14 cellular contexts compared by ENCODE assay signal in genomic region chr11:28701760-28702449, GRCh38.
DNase-seq lines count a peak whose midpoint lies in the region; FAIRE-seq and TF ChIP-seq lines count a peak whose summit lies in the region.
"Had no signal": no experiment of that assay in that cellular context is flagged by ENCODE, and none has a peak within 500 bp of the region (broad histone marks: within the 10 kb centered on the region; RNA-seq: fewer than 3 reads in every experiment).

No MANE protein-coding gene starts in this region.

- no peak overlapping the region for H3K4me3 Mint-ChIP-seq in immature natural killer cell
- H3K4me3 Mint-ChIP-seq: activated naive CD4-positive, alpha-beta T cell treated with anti-CD3 and anti-CD28 coated beads for 36 hours had no signal

- H3K9me3 Mint-ChIP-seq in immature natural killer cell = peaks cover 3 to 23% (median 15%) of the 10 kb centered on the region in 6 donors

- no peaks in the 10 kb centered on the region for H3K4me1 Mint-ChIP-seq in immature natural killer cell

- H3K9me3 ChIP-seq in A673 (ENCODE audit: low read depth, low read length, poor library complexity, severe bottlenecking) = no peaks in the 10 kb centered on the region
- H3K9me3 ChIP-seq: transverse colon had no signal

- DNase-seq in A673 (ENCODE audit: low spot score) (peak; percentile 87), HTR-8/SVneo (ENCODE audit: insufficient read length, low spot score) (peak; percentile 47), SW 1271 (lab: John Stamatoyannopoulos, UW) (peak; percentile 70 to 91), foreskin melanocyte (peak; percentile 29), SKM-1 (lab: John Stamatoyannopoulos, UW; ENCODE audit: unreplicated experiment) (no peak), DMS153 (lab: John Stamatoyannopoulos, UW) (no peak), immature natural killer cell (no peak)
- DNase-seq in NK-92 treated with Interleukin-12 subunit alpha and Interleukin-12 subunit beta, amount 100 ng/mL, for 24 hours (lab: John Stamatoyannopoulos, UW) = no peak
- DNase-seq: activated naive CD4-positive, alpha-beta T cell treated with anti-CD3 and anti-CD28 coated beads for 36 hours; central memory CD4-positive, alpha-beta T cell; NCI-H345; occipital lobe; transverse colon had no signal

- no peak overlapping the region for H3K4me3 ChIP-seq in A673 (ENCODE audit: low read depth, low read length, poor library complexity, severe bottlenecking)
- H3K4me3 ChIP-seq: lung, transverse colon had no signal

- no peaks in the 10 kb centered on the region for H3K36me3 Mint-ChIP-seq in immature natural killer cell

- intact Hi-C loops in A673 (cut with micrococcal nuclease; ENCODE audit: unreplicated experiment) = loop anchor here (5.0 kb wide), 1 partner anchor 315 kb away; no protein-coding TSS in a partner anchor

- POLR2A ChIA-PET in A673 (lab: Charles Lee; ENCODE audit: low non-redundant PET) = no interaction called here

- no peaks in the 10 kb centered on the region for H3K27me3 ChIP-seq in A673 (replicated peaks; ENCODE audit: insufficient read depth, low read depth, low read length, poor library complexity)
- H3K27me3 ChIP-seq: transverse colon had no signal

- FAIRE-seq in HTR-8/SVneo (lab: Jason Lieb, UNC) = peak; percentile 20

- TF ChIP-seq CTCF in A673 (conservative IDR thresholded peaks at IDR 0.05; ENCODE audit: low read depth, low read length) = no peak

- H3K27me3 Mint-ChIP-seq in immature natural killer cell (ENCODE audit: low read depth in 3 of 3) = peaks cover 0 to 3% (median 0%) of the 10 kb centered on the region in 3 donors

- no peak overlapping the region for H3K27ac ChIP-seq in A673 (ENCODE audit: low read depth, low read length, poor library complexity, severe bottlenecking)
- H3K27ac ChIP-seq: transverse colon had no signal

- peaks cover 13% of the 10 kb centered on the region for H3K4me1 ChIP-seq in A673 (ENCODE audit: insufficient read depth, low read length, poor library complexity, severe bottlenecking)
- H3K4me1 ChIP-seq: transverse colon had no signal

- CTCF ChIA-PET in A673 (lab: Charles Lee) = no interaction called here

- BruUV-seq in A673 (replicated peaks; lab: Mats Ljungman, UMichigan) = no TSS peak

- H3K36me3 ChIP-seq in A673 (ENCODE audit: insufficient read depth, low read length, poor library complexity, severe bottlenecking) = no peaks in the 10 kb centered on the region
- H3K36me3 ChIP-seq: transverse colon had no signal

- no peak overlapping the region for H3K27ac Mint-ChIP-seq in immature natural killer cell
- H3K27ac Mint-ChIP-seq: activated naive CD4-positive, alpha-beta T cell treated with anti-CD3 and anti-CD28 coated beads for 36 hours had no signal

Comparison
In these comparisons a context has a peak if more than half of its experiments do, and no peak if none do; other contexts are left out.
1. DNase-seq: peak in A673 (single experiment), HTR-8/SVneo (single experiment), SW 1271 (2 of 2) and foreskin melanocyte (single experiment); none in SKM-1 (single experiment), DMS153 (single experiment), immature natural killer cell (0 of 3) and NK-92 treated with Interleukin-12 subunit alpha and Interleukin-12 subunit beta, amount 100 ng/mL, for 24 hours (single experiment).